In genomic region chr1:111515291-111516007, GRCh38 we compare ENCODE assay signal across 10 cellular contexts. TPM values are rescaled to one million over a fixed set of nuclear protein-coding genes. Genes with fewer than 3 reads are reported as not detected.
DNase-seq lines count a peak whose midpoint lies in the region; ATAC-seq, FAIRE-seq and TF ChIP-seq lines count a peak whose summit lies in the region.
"Had no signal": no experiment of that assay in that cellular context is flagged by ENCODE, and none has a peak within 500 bp of the region (broad histone marks: within the 10 kb centered on the region; RNA-seq: fewer than 3 reads in every experiment).

No MANE protein-coding gene starts in this region.

- H3K4me2 ChIP-seq in IMR-90 (ENCODE audit: low read depth, low read length) (peak overlapping the region; percentile 71), astrocyte (ENCODE audit: low read length) (peak overlapping the region; percentile 88)

- peak overlapping the region; percentile 70 for H3K23ac ChIP-seq in IMR-90 (ENCODE audit: low read depth, low read length)

- in situ Hi-C loops in IMR-90 (cut with MboI; ENCODE audit: low sequenced_read_pairs): no loop called here

- no peak for TF ChIP-seq POLR2A in IMR-90 (IDR thresholded peaks at IDR 0.05; ENCODE audit: low read depth, low read length)

- H4K5ac ChIP-seq in IMR-90 (ENCODE audit: low read depth, low read length): peak overlapping the region; percentile 57

- DNase-seq in IMR-90 (peak; percentile 54), astrocyte (ENCODE audit: low read depth) (peak; percentile 57), kidney (peak; percentile 89)

- CTCF ChIA-PET in IMR-90 (lab: Yijun Ruan, JAX): interaction anchor here (0.7 kb wide), 1 partner anchor 1231 kb away, joined by 3 read pairs; no protein-coding TSS in a partner anchor

- POLR2A ChIA-PET in IMR-90 (lab: Charles Lee; ENCODE audit: unreplicated experiment): no interaction called here

- peaks cover 2% of the 10 kb centered on the region for H3K36me3 Mint-ChIP-seq in astrocyte (ENCODE audit: low read depth, unreplicated experiment)

- H2AK5ac ChIP-seq in IMR-90 (ENCODE audit: low read depth, low read length): peak overlapping the region; percentile 39; the same call in 1 of the 2 replicates

- H3K36me3 ChIP-seq in IMR-90 (ENCODE audit: control insufficient read depth, insufficient read depth, low read length) (no peaks in the 10 kb centered on the region), astrocyte (ENCODE audit: insufficient read depth, low read length) (no peaks in the 10 kb centered on the region), kidney (ENCODE audit: control insufficient read depth in 1 of 2, insufficient read depth in 2 of 2, low read length in 2 of 2) (no peaks in the 10 kb centered on the region), subcutaneous abdominal adipose tissue (ENCODE audit: control insufficient read depth in 5 of 5, insufficient read depth in 5 of 5, low read length in 5 of 5) (no peaks in the 10 kb centered on the region)

- no peak for FAIRE-seq in astrocyte (lab: Jason Lieb, UNC)
- no peak for FAIRE-seq in kidney (lab: Jason Lieb, UNC)

- H2AFZ ChIP-seq in IMR-90 (replicated peaks; ENCODE audit: low read length, poor library complexity): peak overlapping the region; percentile 97
- H2AFZ ChIP-seq in astrocyte (ENCODE audit: low read depth, low read length): peak overlapping the region; percentile 88

- peak overlapping the region; percentile 22; the same call in 1 of the 2 replicates for H3K18ac ChIP-seq in IMR-90 (ENCODE audit: low read depth, low read length)

- H2BK15ac ChIP-seq in IMR-90 (ENCODE audit: low read depth, low read length): peak overlapping the region; percentile 42; the same call in 1 of the 3 replicates

- no TSS peak for BruUV-seq in IMR-90 (replicated peaks; lab: Mats Ljungman, UMichigan)

- H2AK9ac ChIP-seq in IMR-90 (replicated peaks; ENCODE audit: low read depth, low read length, poor library complexity): peak overlapping the region; percentile 58

- H4K91ac ChIP-seq in IMR-90 (ENCODE audit: insufficient read depth, low read depth, low read length): peak overlapping the region; percentile 80

- peak overlapping the region; percentile 45 for H2BK5ac ChIP-seq in IMR-90 (ENCODE audit: low read depth, low read length, poor library complexity, severe bottlenecking)

- H3K9ac ChIP-seq in IMR-90 (ENCODE audit: low read depth, low read length) (no peak overlapping the region), astrocyte (ENCODE audit: low read length) (peak overlapping the region; percentile 50), kidney (ENCODE audit: low read length in 2 of 2) (peak overlapping the region in 1 of 2 donors; percentile 17), subcutaneous abdominal adipose tissue (ENCODE audit: low read length in 5 of 5) (peak overlapping the region in 2 of 5 donors; percentile 19 to 66)

- H3K27me3 Mint-ChIP-seq in astrocyte (ENCODE audit: low read depth, unreplicated experiment): peaks cover 26% of the 10 kb centered on the region

- H4K20me1 ChIP-seq in IMR-90 (ENCODE audit: insufficient read depth, low read length): no peaks in the 10 kb centered on the region
- no peaks in the 10 kb centered on the region for H4K20me1 ChIP-seq in astrocyte (ENCODE audit: insufficient read depth, low read length)

- 18% methylated on average over 17 of the region's 40 CpGs; no CpG with 5 or more reads in 1 of the 2 experiments for WGBS in IMR-90 (ENCODE audit: extremely low coverage in 2 of 2, insufficient read length in 1 of 2), 2 experiments

- no peak overlapping the region for H3K27ac Mint-ChIP-seq in astrocyte (ENCODE audit: unreplicated experiment)

- ATAC-seq in IMR-90 (ENCODE audit: low read depth) (peak; percentile 91), GM21515 (IDR thresholded peaks at IDR 0.05; ENCODE audit: unreplicated experiment) (no peak), HG03159 (IDR thresholded peaks at IDR 0.05; ENCODE audit: unreplicated experiment) (no peak), HG03025 (IDR thresholded peaks at IDR 0.05; ENCODE audit: low FRiP score, unreplicated experiment) (no peak)

- no peak for TF ChIP-seq RAD21 in IMR-90 (IDR thresholded peaks at IDR 0.05; ENCODE audit: low read length)

- H3K4me3 ChIP-seq in GM08714 (ENCODE audit: low read length) (peak overlapping the region; percentile 28; the same call in 1 of the 2 replicates), IMR-90 (ENCODE audit: insufficient read depth, low read depth, low read length) (peak overlapping the region; percentile 18; the same call in 1 of the 2 replicates), astrocyte (ENCODE audit: insufficient read depth, low read depth, low read length) (peak overlapping the region; percentile 59), kidney (ENCODE audit: low read length in 2 of 2) (peak overlapping the region in 1 of 2 donors; percentile 59), subcutaneous abdominal adipose tissue (ENCODE audit: low read depth in 1 of 5, low read length in 5 of 5) (peak overlapping the region; percentile 31 to 63 (median 57))

- peak overlapping the region; percentile 51; the same call in 1 of the 2 replicates for H3K4ac ChIP-seq in IMR-90 (ENCODE audit: low read depth, low read length)

- H3K4me3 Mint-ChIP-seq in astrocyte (ENCODE audit: unreplicated experiment): no peak overlapping the region
- H3K4me3 Mint-ChIP-seq: nephron had no signal

- H2BK120ac ChIP-seq in IMR-90 (ENCODE audit: low read depth, low read length): peak overlapping the region; percentile 39

- H4K8ac ChIP-seq in IMR-90 (ENCODE audit: low read depth in 2 of 2, low read length in 2 of 2): peak overlapping the region; percentile 17 to 70; a peak in 3 of 4 replicates

- TF ChIP-seq CTCF in IMR-90 (conservative IDR thresholded peaks at IDR 0.05; ENCODE audit: low read depth, low read length) (no peak), astrocyte (IDR thresholded peaks at IDR 0.05; ENCODE audit: insufficient read depth, low read depth, low read length) (no peak), kidney (IDR thresholded peaks at IDR 0.05; ENCODE audit: borderline replicate concordance, extremely low read depth, insufficient read depth) (no peak)

- H3K9me3 ChIP-seq in IMR-90 (ENCODE audit: control insufficient read depth, insufficient read depth, low read length) (no peaks in the 10 kb centered on the region), astrocyte (ENCODE audit: insufficient read depth, low read depth, low read length) (no peaks in the 10 kb centered on the region), kidney (ENCODE audit: control insufficient read depth in 1 of 2, low read length in 2 of 2) (no peaks in the 10 kb centered on the region), subcutaneous abdominal adipose tissue (ENCODE audit: control insufficient read depth in 5 of 5, low read length in 5 of 5) (no peaks in the 10 kb centered on the region)

- dilution Hi-C loops in IMR-90 (cut with HindIII; ENCODE audit: low sequenced_read_pairs, unreplicated experiment): no loop called here

- no peaks in the 10 kb centered on the region for H3K79me1 ChIP-seq in IMR-90 (ENCODE audit: low read depth in 1 of 2, low read length in 2 of 2)

- peaks cover 7% of the 10 kb centered on the region for H3K9me1 ChIP-seq in IMR-90 (ENCODE audit: insufficient read depth, low read length)

- peak overlapping the region; percentile 6 for H3K14ac ChIP-seq in IMR-90 (replicated peaks; ENCODE audit: low read depth, low read length)

- H3K4me1 Mint-ChIP-seq in astrocyte (ENCODE audit: low read depth, unreplicated experiment): no peaks in the 10 kb centered on the region

- H3K4me1 ChIP-seq in IMR-90 (ENCODE audit: control insufficient read depth, insufficient read depth, low read length): peaks cover 7% of the 10 kb centered on the region
- H3K4me1 ChIP-seq in astrocyte (ENCODE audit: insufficient read depth, low read length): peaks cover 15% of the 10 kb centered on the region
- peaks cover 7 to 9% of the 10 kb centered on the region in 2 donors for H3K4me1 ChIP-seq in kidney (ENCODE audit: control insufficient read depth in 1 of 2, insufficient read depth in 1 of 2, low read depth in 1 of 2, low read length in 2 of 2)
- peaks cover 7 to 53% (median 22%) of the 10 kb centered on the region in 5 donors for H3K4me1 ChIP-seq in subcutaneous abdominal adipose tissue (ENCODE audit: control insufficient read depth in 5 of 5, insufficient read depth in 5 of 5, low read length in 5 of 5)

- no peaks in the 10 kb centered on the region for H3K27me3 ChIP-seq in IMR-90 (ENCODE audit: control insufficient read depth, insufficient read depth, low read length)
- H3K27me3 ChIP-seq in astrocyte (ENCODE audit: insufficient read depth, low read length): no peaks in the 10 kb centered on the region
- peaks cover 0 to 7% (median 0%) of the 10 kb centered on the region in 5 donors for H3K27me3 ChIP-seq in subcutaneous abdominal adipose tissue (ENCODE audit: control insufficient read depth in 5 of 5, insufficient read depth in 4 of 5, low read length in 5 of 5)

- no peaks in the 10 kb centered on the region for H3K79me2 ChIP-seq in astrocyte (ENCODE audit: insufficient read depth, low read length)

- intact Hi-C loops in IMR-90 (cut with micrococcal nuclease) (loop anchor here (5.0 kb wide), 1 partner anchor 37 kb away; no protein-coding TSS in a partner anchor), kidney (cut with DNase I) (loop anchor here (10.0 kb wide), 2 partner anchors 129 to 239 kb away; partner anchors contain the start of gene DDX20)

- no peaks in the 10 kb centered on the region for H3K9me3 Mint-ChIP-seq in astrocyte (ENCODE audit: unreplicated experiment)
- H3K9me3 Mint-ChIP-seq: nephron had no signal

- no peak overlapping the region; the same call in 1 of the 2 replicates for H3K27ac ChIP-seq in IMR-90 (ENCODE audit: insufficient read depth, low read length)
- H3K27ac ChIP-seq in astrocyte (ENCODE audit: low read depth, low read length): peak overlapping the region; percentile 4
- peak overlapping the region; percentile 68 to 72 for H3K27ac ChIP-seq in kidney (ENCODE audit: low read depth in 2 of 2, low read length in 2 of 2)
- peak overlapping the region; percentile 67 for H3K27ac ChIP-seq in subcutaneous abdominal adipose tissue (ENCODE audit: low read depth, low read length)

- H3K56ac ChIP-seq in IMR-90 (ENCODE audit: extremely low read depth, insufficient read depth, low read length): no peak overlapping the region

- no peak overlapping the region for H2BK20ac ChIP-seq in IMR-90 (ENCODE audit: low read depth, low read length)

RNA-seq across cellular contexts. Expression of gene ADORA3, which starts 12.0 kb away (rescaled TPM):
- total RNA-seq in IMR-90 (2012; rRNA removed) (not detected in 2 replicates), astrocyte (not detected in 2 replicates), kidney (10.8 TPM)
- polyA plus RNA-seq in IMR-90 (2012; rRNA removed) (not detected in 2 replicates), kidney (ENCODE audit: insufficient read depth, low read depth, low replicate concordance) (3.1 TPM)
- polyA plus RNA-seq in IMR-90 (2012; cell fraction: cytosol; rRNA removed): not detected in 2 replicates
- polyA plus RNA-seq in IMR-90 (2012; cell fraction: nucleus; rRNA removed; ENCODE audit: low replicate concordance): 0.03 TPM in 1 of 2 replicates, not detected in the other
- total RNA-seq: NCI-H460 had no signal

RNA-seq across cellular contexts. Expression of gene TMIGD3, which starts 12.0 kb away (rescaled TPM):
- total RNA-seq in IMR-90 (2012; rRNA removed) (under 0.01 TPM in 1 of 2 replicates, not detected in the other), astrocyte (not detected in 2 replicates), kidney (3.0 TPM)
- polyA plus RNA-seq in IMR-90 (2012; rRNA removed) (0.12 TPM in 1 of 2 replicates, not detected in the other), kidney (ENCODE audit: insufficient read depth, low read depth, low replicate concordance) (0.43 TPM)
- 0.04 TPM in 1 of 2 replicates, not detected in the other for polyA plus RNA-seq in IMR-90 (2012; cell fraction: cytosol; rRNA removed)
- 0.17 TPM in 1 of 2 replicates, not detected in the other for polyA plus RNA-seq in IMR-90 (2012; cell fraction: nucleus; rRNA removed; ENCODE audit: low replicate concordance)
- total RNA-seq: NCI-H460 had no signal

RNA-seq across cellular contexts. Expression of gene C1orf162, which starts 41.7 kb away (rescaled TPM):
- total RNA-seq in IMR-90 (2012; rRNA removed): not detected in 2 replicates
- polyA plus RNA-seq in IMR-90 (2012; rRNA removed): 0.12 TPM in 1 of 2 replicates, not detected in the other
- polyA plus RNA-seq in IMR-90 (2012; cell fraction: cytosol; rRNA removed): 0.04 TPM in 1 of 2 replicates, not detected in the other
- 0.10 and 0.83 TPM in 2 replicates for polyA plus RNA-seq in IMR-90 (2012; cell fraction: nucleus; rRNA removed; ENCODE audit: low replicate concordance)
- 0.75 TPM in 1 of 2 replicates, not detected in the other for total RNA-seq in astrocyte
- total RNA-seq in kidney: 31.5 TPM
- polyA plus RNA-seq in kidney (ENCODE audit: insufficient read depth, low read depth, low replicate concordance): 8.9 TPM

Comparison
In these comparisons a context has a peak if more than half of its experiments do, and no peak if none do; other contexts are left out.
1. RNA of gene ADORA3, which starts 12.0 kb away (total RNA-seq): 10.8 TPM in kidney (single experiment); not detected in IMR-90 and not detected in astrocyte; every median in the first group is over 10 times any median in the second.
2. RNA of gene C1orf162, which starts 41.7 kb away (total RNA-seq): 31.5 TPM in kidney (single experiment); 0.75 TPM in astrocyte and not detected in IMR-90; every median in the first group is over 10 times any median in the second.
3. Peak in every context shown above with its lines, with median percentiles within 50 percentile points of each other: DNase-seq.